15 cellular contexts compared by ENCODE assay signal in genomic region chr18:67239826-67240225, GRCh38.
DNase-seq lines count a peak whose midpoint lies in the region; ATAC-seq and TF ChIP-seq lines count a peak whose summit lies in the region.
"Had no signal": no experiment of that assay in that cellular context is flagged by ENCODE, and none has a peak within 500 bp of the region (broad histone marks: within the 10 kb centered on the region; RNA-seq: fewer than 3 reads in every experiment).

No MANE protein-coding gene starts in this region.

- DNase-seq in activated T-cell treated with anti-CD3 and anti-CD28 coated beads for 48 hours (ENCODE audit: low read depth) (peak; percentile 8), activated T-cell treated with anti-CD3 and anti-CD28 coated beads for 4 hours (no peak), epithelial cell of esophagus (ENCODE audit: low read depth) (peak; percentile 48)
- peak; percentile 1 for DNase-seq in stimulated activated naive CD4-positive, alpha-beta T cell treated with Interleukin-2 at 50 U/mL for 16 hours (lab: John Stamatoyannopoulos, UW)
- no peak for DNase-seq in stimulated activated naive CD4-positive, alpha-beta T cell (lab: John Stamatoyannopoulos, UW)
- DNase-seq in activated CD4-positive, CD25-positive, alpha-beta regulatory T cell treated with anti-CD3 and anti-CD28 coated beads, Interleukin-2, amount 50 U/mL, for 72 hours: no peak
- DNase-seq: GF-D8, GM23248, KBM-7, NCI-H1417 treated with DMSO at 0.1 percent for 48 hours, NCI-H2029, NCI-H2171 treated with DMSO at 0.1 percent for 48 hours, NCI-H446 treated with DMSO at 0.1 percent for 48 hours, OCI-M1 had no signal

- TF ChIP-seq CTCF in epithelial cell of esophagus (IDR thresholded peaks at IDR 0.05; ENCODE audit: insufficient read depth, low read depth, low read length, missing control alignments): no peak

- no peak overlapping the region for H3K4me3 ChIP-seq in epithelial cell of esophagus (ENCODE audit: low read length)
- H3K4me3 ChIP-seq: GM23248 had no signal

- no peak for ATAC-seq in HG02840 (IDR thresholded peaks at IDR 0.05; ENCODE audit: low FRiP score, unreplicated experiment)

Comparison
In these comparisons a context has a peak if more than half of its experiments do, and no peak if none do; other contexts are left out.
1. DNase-seq: peak in activated T-cell treated with anti-CD3 and anti-CD28 coated beads for 48 hours (single experiment), stimulated activated naive CD4-positive, alpha-beta T cell treated with Interleukin-2 at 50 U/mL for 16 hours (single experiment) and epithelial cell of esophagus (single experiment); none in activated T-cell treated with anti-CD3 and anti-CD28 coated beads for 4 hours (single experiment), stimulated activated naive CD4-positive, alpha-beta T cell (0 of 6) and activated CD4-positive, CD25-positive, alpha-beta regulatory T cell treated with anti-CD3 and anti-CD28 coated beads, Interleukin-2, amount 50 U/mL, for 72 hours (single experiment).